ENCODE assay signal across 21 cellular contexts in genomic region chr1:39109653-39110052, GRCh38.
A peak's percentile ranks its signal among the peaks of the same experiment; 100 is the strongest.
DNase-seq lines count a peak whose midpoint lies in the region; ATAC-seq, FAIRE-seq and TF ChIP-seq lines count a peak whose summit lies in the region.
"Had no signal": no experiment of that assay in that cellular context is flagged by ENCODE, and none has a peak within 500 bp of the region (broad histone marks: within the 10 kb centered on the region; RNA-seq: fewer than 3 reads in every experiment).

No MANE protein-coding gene starts in this region.

- no peak overlapping the region for H3K27ac Mint-ChIP-seq in activated T-helper 17 cell treated with anti-CD3 and anti-CD28 coated beads, Interleukin-2, amount 50 U/mL, for 72 hours
- H3K27ac Mint-ChIP-seq: activated naive CD8-positive, alpha-beta T cell; CD8-positive, alpha-beta T cell; dendritic cell treated with granulocyte-macrophage colony-stimulating factor and Interleukin-4, amounts not matched to agents 40 ng/mL and 50 ng/mL, for 4 days had no signal

- H3K4me1 ChIP-seq in left lung (peaks cover 37 to 75% of the 10 kb centered on the region in 2 donors), subcutaneous abdominal adipose tissue (ENCODE audit: control insufficient read depth in 5 of 5, insufficient read depth in 5 of 5, low read length in 5 of 5) (peaks cover 6 to 54% (median 50%) of the 10 kb centered on the region in 5 donors)

- no peak overlapping the region for H3K4me3 ChIP-seq in left lung
- H3K4me3 ChIP-seq in subcutaneous abdominal adipose tissue (ENCODE audit: low read depth in 1 of 5, low read length in 5 of 5): no peak overlapping the region

- ATAC-seq in activated T-helper 17 cell treated with anti-CD3 and anti-CD28 coated beads, Interleukin-2, amount 50 U/mL, for 72 hours (replicated peaks): peak; percentile 66
- no peak for ATAC-seq in left lung
- no peak for ATAC-seq in HG03097 (IDR thresholded peaks at IDR 0.05; ENCODE audit: low FRiP score, unreplicated experiment)
- ATAC-seq: CD8-positive, alpha-beta T cell had no signal

- FAIRE-seq in frontal cortex (lab: Jason Lieb, UNC): no peak

- intact Hi-C loops in left lung (cut with DNase I): loop anchor here (10.0 kb wide), 1 partner anchor 75 kb away; no protein-coding TSS in a partner anchor

- H3K9me3 ChIP-seq in left lung (no peaks in the 10 kb centered on the region), subcutaneous abdominal adipose tissue (ENCODE audit: control insufficient read depth in 5 of 5, low read length in 5 of 5) (no peaks in the 10 kb centered on the region)

- H3K4me1 Mint-ChIP-seq in activated T-helper 17 cell treated with anti-CD3 and anti-CD28 coated beads, Interleukin-2, amount 50 U/mL, for 72 hours: peaks cover 10% of the 10 kb centered on the region

- H3K36me3 ChIP-seq in left lung: no peaks in the 10 kb centered on the region
- peaks cover 0 to 4% (median 0%) of the 10 kb centered on the region in 5 donors for H3K36me3 ChIP-seq in subcutaneous abdominal adipose tissue (ENCODE audit: control insufficient read depth in 5 of 5, insufficient read depth in 5 of 5, low read length in 5 of 5)

- peak; percentile 47 for DNase-seq in GM20000 (ENCODE audit: low spot score)
- no peak for DNase-seq in left lung
- no peak for DNase-seq in epidermal melanocyte (ENCODE audit: insufficient read length, low spot score)
- no peak for DNase-seq in NCI-H524 (lab: John Stamatoyannopoulos, UW)
- no peak for DNase-seq in frontal cortex (ENCODE audit: low spot score in 2 of 2)
- DNase-seq: activated CD4-positive, alpha-beta T cell treated with anti-CD3 and anti-CD28 coated beads, Interleukin-2, amount 50 U/mL, for 4 hours; CD8-positive, alpha-beta T cell; DMS79 treated with DMSO at 0.1 percent for 48 hours; HCEC 1CT; KBM-7; NCI-H1048; NCI-H2081 treated with DMSO at 0.1 percent for 48 hours; NCI-H510A treated with DMSO at 0.1 percent for 48 hours; SHP77 treated with DMSO at 0.1 percent for 48 hours; stimulated activated CD4-positive, alpha-beta T cell treated with anti-CD3 and anti-CD28 coated beads, Interleukin-4, amount 100 ng/mL, for 24 hours; trophoblast cell had no signal

- no peak for TF ChIP-seq CTCF in GM20000 (IDR thresholded peaks at IDR 0.05; ENCODE audit: extremely low read depth, missing control alignments)
- no peak for TF ChIP-seq CTCF in left lung (IDR thresholded peaks at IDR 0.05)

- H3K27ac ChIP-seq in left lung: peak overlapping the region; percentile 90 to 95
- peak overlapping the region; percentile 82 for H3K27ac ChIP-seq in subcutaneous abdominal adipose tissue (ENCODE audit: low read depth, low read length)

- H3K27me3 ChIP-seq in left lung: peaks cover 0 to 19% of the 10 kb centered on the region in 2 donors
- H3K27me3 ChIP-seq in subcutaneous abdominal adipose tissue (ENCODE audit: control insufficient read depth in 5 of 5, insufficient read depth in 4 of 5, low read length in 5 of 5): no peaks in the 10 kb centered on the region

- H3K4me3 Mint-ChIP-seq in activated T-helper 17 cell treated with anti-CD3 and anti-CD28 coated beads, Interleukin-2, amount 50 U/mL, for 72 hours: no peak overlapping the region
- H3K4me3 Mint-ChIP-seq: activated naive CD8-positive, alpha-beta T cell; CD8-positive, alpha-beta T cell; dendritic cell treated with granulocyte-macrophage colony-stimulating factor and Interleukin-4, amounts not matched to agents 40 ng/mL and 50 ng/mL, for 4 days had no signal

- H3K9ac ChIP-seq in subcutaneous abdominal adipose tissue (ENCODE audit: low read length in 5 of 5): peak overlapping the region in 2 of 5 donors; percentile 79 to 82

- H3K27me3 Mint-ChIP-seq in activated T-helper 17 cell treated with anti-CD3 and anti-CD28 coated beads, Interleukin-2, amount 50 U/mL, for 72 hours: no peaks in the 10 kb centered on the region

- no peaks in the 10 kb centered on the region for H3K9me3 Mint-ChIP-seq in activated T-helper 17 cell treated with anti-CD3 and anti-CD28 coated beads, Interleukin-2, amount 50 U/mL, for 72 hours
- H3K9me3 Mint-ChIP-seq: CD8-positive, alpha-beta T cell; dendritic cell treated with granulocyte-macrophage colony-stimulating factor and Interleukin-4, amounts not matched to agents 40 ng/mL and 50 ng/mL, for 4 days had no signal

- peaks cover 6% of the 10 kb centered on the region for H3K36me3 Mint-ChIP-seq in activated T-helper 17 cell treated with anti-CD3 and anti-CD28 coated beads, Interleukin-2, amount 50 U/mL, for 72 hours (ENCODE audit: low read depth)
- H3K36me3 Mint-ChIP-seq: CD8-positive, alpha-beta T cell had no signal
